Comparison of ENCODE assay signal across 12 cellular contexts in the genomic region with DNA sequence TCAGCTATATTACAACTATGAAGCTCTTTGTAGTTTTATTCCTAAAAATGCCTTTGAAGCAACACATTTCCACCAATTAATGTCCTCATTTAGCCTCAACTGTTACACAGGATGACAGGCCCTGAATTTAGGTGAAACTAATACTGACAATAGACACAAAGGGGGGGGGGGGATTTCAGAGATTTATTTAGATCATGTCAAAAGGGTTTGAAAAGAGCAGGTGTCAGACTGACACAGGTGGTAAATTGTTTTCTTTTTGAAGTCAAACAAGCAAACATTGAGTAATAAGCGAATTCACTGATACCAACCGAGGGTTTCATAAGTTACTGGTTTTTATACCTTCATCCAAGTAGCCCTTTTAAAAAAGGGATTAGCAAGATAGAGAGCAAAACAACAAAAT. TPM values are rescaled to one million over a fixed set of nuclear protein-coding genes. Genes with fewer than 3 reads are reported as not detected.
DNase-seq lines count a peak whose midpoint lies in the region; ATAC-seq and TF ChIP-seq lines count a peak whose summit lies in the region.
"Had no signal": no experiment of that assay in that cellular context is flagged by ENCODE, and none has a peak within 500 bp of the region (broad histone marks: within the 10 kb centered on the region; RNA-seq: fewer than 3 reads in every experiment).

No MANE protein-coding gene starts in this region.

- H3K36me3 Mint-ChIP-seq in activated T-cell treated with anti-CD3 and anti-CD28 coated beads, Interleukin-2, amount 50 U/mL, for 72 hours (ENCODE audit: insufficient read depth in 2 of 2) = peaks cover 2 to 8% of the 10 kb centered on the region in 2 donors
- H3K36me3 Mint-ChIP-seq in endodermal cell (ENCODE audit: low read depth) = peaks cover 8% of the 10 kb centered on the region
- peaks cover 7 to 32% of the 10 kb centered on the region in 2 donors for H3K36me3 Mint-ChIP-seq in stimulated activated naive B cell treated with anti-CD40 and anti-IgM and Interleukin-4, amounts not matched to agents 10 μg/mL and 1 μg/mL and 100 μg/mL, for 72 hours

- peak overlapping the region in 1 of 2 donors; percentile 42 for H3K4me3 Mint-ChIP-seq in activated T-cell treated with anti-CD3 and anti-CD28 coated beads, Interleukin-2, amount 50 U/mL, for 72 hours
- no peak overlapping the region for H3K4me3 Mint-ChIP-seq in endodermal cell
- no peak overlapping the region for H3K4me3 Mint-ChIP-seq in stimulated activated naive B cell treated with anti-CD40 and anti-IgM and Interleukin-4, amounts not matched to agents 10 μg/mL and 1 μg/mL and 100 μg/mL, for 72 hours

- H3K4me3 ChIP-seq in endodermal cell (ENCODE audit: low read length) = peak overlapping the region; percentile 16
- H3K4me3 ChIP-seq: heart right ventricle, left ventricle myocardium inferior had no signal

- H3K27me3 Mint-ChIP-seq in activated T-cell treated with anti-CD3 and anti-CD28 coated beads, Interleukin-2, amount 50 U/mL, for 72 hours (ENCODE audit: low read depth) = no peaks in the 10 kb centered on the region
- no peaks in the 10 kb centered on the region for H3K27me3 Mint-ChIP-seq in endodermal cell (ENCODE audit: insufficient read depth)
- no peaks in the 10 kb centered on the region for H3K27me3 Mint-ChIP-seq in stimulated activated naive B cell treated with anti-CD40 and anti-IgM and Interleukin-4, amounts not matched to agents 10 μg/mL and 1 μg/mL and 100 μg/mL, for 72 hours

- H3K27me3 ChIP-seq in endodermal cell (ENCODE audit: control insufficient read depth, insufficient read depth, low read length, poor library complexity, severe bottlenecking) = no peaks in the 10 kb centered on the region
- H3K27me3 ChIP-seq: heart right ventricle had no signal

- no peak overlapping the region for H3K27ac ChIP-seq in endodermal cell (ENCODE audit: low read depth, low read length)
- H3K27ac ChIP-seq: left ventricle myocardium inferior, WERI-Rb-1 had no signal

- H3K27ac Mint-ChIP-seq in activated T-cell treated with anti-CD3 and anti-CD28 coated beads, Interleukin-2, amount 50 U/mL, for 72 hours = peak overlapping the region; percentile 71
- H3K27ac Mint-ChIP-seq in endodermal cell = no peak overlapping the region
- H3K27ac Mint-ChIP-seq in stimulated activated naive B cell treated with anti-CD40 and anti-IgM and Interleukin-4, amounts not matched to agents 10 μg/mL and 1 μg/mL and 100 μg/mL, for 72 hours = peak overlapping the region; percentile 82

- no peaks in the 10 kb centered on the region for H3K9me3 Mint-ChIP-seq in activated T-cell treated with anti-CD3 and anti-CD28 coated beads, Interleukin-2, amount 50 U/mL, for 72 hours
- H3K9me3 Mint-ChIP-seq in endodermal cell = no peaks in the 10 kb centered on the region
- peaks cover 0 to 4% of the 10 kb centered on the region in 2 donors for H3K9me3 Mint-ChIP-seq in stimulated activated naive B cell treated with anti-CD40 and anti-IgM and Interleukin-4, amounts not matched to agents 10 μg/mL and 1 μg/mL and 100 μg/mL, for 72 hours

- WGBS in endodermal cell (ENCODE audit: insufficient coverage in 1 of 2, insufficient read length in 1 of 2), 2 experiments = 93 to 100% methylated on average over 2 of the region's 2 CpGs

- peaks cover 17% of the 10 kb centered on the region for H3K4me1 ChIP-seq in endodermal cell (ENCODE audit: control insufficient read depth, insufficient read depth, low read length)

- no peak for DNase-seq in activated T-cell treated with anti-CD3 and anti-CD28 coated beads, Interleukin-2, amount 50 U/mL, for 72 hours
- no peak for DNase-seq in activated T-cell treated with anti-CD3 and anti-CD28 coated beads, Interleukin-2, amount 50 U/mL, for 48 hours
- peak; percentile 43 for DNase-seq in NCI-H1930 (lab: John Stamatoyannopoulos, UW)
- no peak for DNase-seq in endodermal cell
- no peak for DNase-seq in stimulated activated naive B cell treated with anti-CD40 and anti-IgM and Interleukin-4, amounts not matched to agents 10 μg/mL and 1 μg/mL and 100 μg/mL, for 72 hours
- DNase-seq in A172 (ENCODE audit: low spot score) = no peak
- no peak for DNase-seq in NCI-H1694 treated with DMSO at 0.1 percent for 48 hours (lab: John Stamatoyannopoulos, UW)
- DNase-seq in activated naive CD4-positive, alpha-beta T cell treated with anti-CD3 and anti-CD28 coated beads, Interleukin-2, amount 50 U/mL, for 16 hours = no peak
- DNase-seq: heart right ventricle; left ventricle myocardium inferior; stimulated activated CD4-positive, alpha-beta T cell treated with anti-CD3 and anti-CD28 coated beads, Interleukin-15, amount 100 ng/mL, for 24 hours; WERI-Rb-1 had no signal

- H3K4me1 Mint-ChIP-seq in activated T-cell treated with anti-CD3 and anti-CD28 coated beads, Interleukin-2, amount 50 U/mL, for 72 hours (ENCODE audit: low read depth) = peaks cover 98% of the 10 kb centered on the region
- H3K4me1 Mint-ChIP-seq in endodermal cell = peaks cover 60% of the 10 kb centered on the region
- peaks cover 58 to 91% of the 10 kb centered on the region in 2 donors for H3K4me1 Mint-ChIP-seq in stimulated activated naive B cell treated with anti-CD40 and anti-IgM and Interleukin-4, amounts not matched to agents 10 μg/mL and 1 μg/mL and 100 μg/mL, for 72 hours

- H3K9ac ChIP-seq in endodermal cell (ENCODE audit: extremely low read depth, low read length, poor library complexity, severe bottlenecking) = no peak overlapping the region

- no peak for ATAC-seq in activated T-cell treated with anti-CD3 and anti-CD28 coated beads, Interleukin-2, amount 50 U/mL, for 72 hours (replicated peaks in 1 of 2)
- no peak for ATAC-seq in stimulated activated naive B cell treated with anti-CD40 and anti-IgM and Interleukin-4, amounts not matched to agents 10 μg/mL and 1 μg/mL and 100 μg/mL, for 72 hours (replicated peaks)
- ATAC-seq: heart right ventricle had no signal

- no peaks in the 10 kb centered on the region for H3K9me3 ChIP-seq in endodermal cell (ENCODE audit: control insufficient read depth, low read length)
- H3K9me3 ChIP-seq: heart right ventricle, left ventricle myocardium inferior had no signal

- no peak for TF ChIP-seq CTCF in endodermal cell (conservative IDR thresholded peaks at IDR 0.05)

- peaks cover 6% of the 10 kb centered on the region for H3K36me3 ChIP-seq in endodermal cell (ENCODE audit: control insufficient read depth, insufficient read depth, low read length)
- H3K36me3 ChIP-seq: heart right ventricle, left ventricle myocardium inferior had no signal

RNA-seq across cellular contexts. Expression of gene KANSL1, which starts 40.8 kb away (rescaled TPM):
- total RNA-seq in activated T-cell treated with anti-CD3 and anti-CD28 coated beads, Interleukin-2, amount 50 U/mL, for 72 hours = 100 to 1,000 TPM in 1 of 2 donors, 10 to 100 TPM in 1; 73.5 to 130 TPM
- 100 to 1,000 TPM; 137 to 144 TPM for total RNA-seq in endodermal cell
- polyA plus RNA-seq in endodermal cell (2013, experiment 1 of 2) = 51.0 TPM
- polyA plus RNA-seq in endodermal cell (2013, experiment 2 of 2) = 47.0 TPM
- 21.6 and 24.9 TPM in 2 replicates for total RNA-seq in A172 (2014; rRNA removed; shearing (Covaris generic))

Comparison
In these comparisons a context has a peak if more than half of its experiments do, and no peak if none do; other contexts are left out.
1. DNase-seq: peak in NCI-H1930 (2 of 2); none in activated T-cell treated with anti-CD3 and anti-CD28 coated beads, Interleukin-2, amount 50 U/mL, for 72 hours (0 of 2), activated T-cell treated with anti-CD3 and anti-CD28 coated beads, Interleukin-2, amount 50 U/mL, for 48 hours (0 of 2), endodermal cell (single experiment), stimulated activated naive B cell treated with anti-CD40 and anti-IgM and Interleukin-4, amounts not matched to agents 10 μg/mL and 1 μg/mL and 100 μg/mL, for 72 hours (single experiment), A172 (single experiment), NCI-H1694 treated with DMSO at 0.1 percent for 48 hours (single experiment) and activated naive CD4-positive, alpha-beta T cell treated with anti-CD3 and anti-CD28 coated beads, Interleukin-2, amount 50 U/mL, for 16 hours (single experiment).